Comparison of ENCODE assay signal across 5 cellular contexts in genomic region chr1:121523112-121523511, GRCh38.
A peak's percentile ranks its signal among the peaks of the same experiment; 100 is the strongest.
DNase-seq lines count a peak whose midpoint lies in the region; ATAC-seq, FAIRE-seq and TF ChIP-seq lines count a peak whose summit lies in the region.
"Not testable (repeated sequence)": the region's sequence is repeated elsewhere in the genome, so short reads cannot be mapped to it uniquely, and the experiment has no call there.

No MANE protein-coding gene starts in this region.

- H3K27me3 Mint-ChIP-seq in CD4-positive, CD25-positive, alpha-beta regulatory T cell; CD4-positive, alpha-beta T cell; neural progenitor cell (ENCODE audit: insufficient read depth, low read depth): not testable (repeated sequence)

- FAIRE-seq in HTR-8/SVneo (lab: Jason Lieb, UNC): peak; percentile 23
- not testable (repeated sequence) for FAIRE-seq in HepG2 (lab: Jason Lieb, UNC)

- not testable (repeated sequence) for H3K9ac ChIP-seq in HepG2 (ENCODE audit: insufficient read depth, low read depth, low read length); neural progenitor cell

- not testable (repeated sequence) for H3K27ac ChIP-seq in CD4-positive, CD25-positive, alpha-beta regulatory T cell (ENCODE audit: insufficient read depth, low read length, poor library complexity, severe bottlenecking); CD4-positive, alpha-beta T cell (ENCODE audit: low read depth, low read length); neural progenitor cell
- H3K27ac ChIP-seq in HepG2 (ENCODE audit: extremely low read length, insufficient read depth, low read length): peak overlapping the region; percentile 72

- not testable (repeated sequence) for H3K27me3 ChIP-seq in CD4-positive, CD25-positive, alpha-beta regulatory T cell (ENCODE audit: control insufficient read depth, insufficient read depth, low read length); CD4-positive, alpha-beta T cell (ENCODE audit: control insufficient read depth, insufficient read depth, low read length); HepG2 (ENCODE audit: control insufficient read depth in 1 of 2, insufficient read depth in 2 of 2, low read length in 2 of 2); neural progenitor cell

- in situ Hi-C loops in HepG2 (cut with HindIII; ENCODE audit: extremely low pct_ligation_motif_present, low pct_unique_long_range_greater_than_20kb): not testable (repeated sequence)

- not testable (repeated sequence) for TF ChIP-seq CTCF in CD4-positive, alpha-beta T cell (IDR thresholded peaks at IDR 0.05); HepG2 (CRISPR knock-in tag; IDR thresholded peaks at IDR 0.05); neural progenitor cell (IDR thresholded peaks at IDR 0.05)

- H4K20me1 ChIP-seq in HepG2 (ENCODE audit: insufficient read depth, low read length); neural progenitor cell (ENCODE audit: low read depth): not testable (repeated sequence)

- H3K4me3 Mint-ChIP-seq in CD4-positive, CD25-positive, alpha-beta regulatory T cell: peak overlapping the region in 1 of 4 donors; percentile 63
- H3K4me3 Mint-ChIP-seq in CD4-positive, alpha-beta T cell: peak overlapping the region; percentile 9
- not testable (repeated sequence) for H3K4me3 Mint-ChIP-seq in neural progenitor cell

- peaks cover 15% of the 10 kb centered on the region for H3K4me1 ChIP-seq in CD4-positive, CD25-positive, alpha-beta regulatory T cell (ENCODE audit: control insufficient read depth, insufficient read depth, low read length, poor library complexity, severe bottlenecking)
- H3K4me1 ChIP-seq in HepG2 (ENCODE audit: insufficient read depth, low read length): peaks cover 64% of the 10 kb centered on the region
- H3K4me1 ChIP-seq in neural progenitor cell: not testable (repeated sequence)

- intact Hi-C loops in CD4-positive, alpha-beta T cell (cut with DNase I, micrococcal nuclease): not testable (repeated sequence)
- intact Hi-C loops in HepG2 (cut with micrococcal nuclease; ENCODE audit: unreplicated experiment): loop anchor here (10.0 kb wide), 1 partner anchor 78 kb away; no protein-coding TSS in a partner anchor

- POLR2A ChIA-PET in CD4-positive, alpha-beta T cell (lab: Charles Lee): not testable (repeated sequence)
- POLR2A ChIA-PET in HepG2 (lab: Yijun Ruan, JAX): interaction anchor here (3.4 kb wide), 1 partner anchor 64 kb away, joined by 39 read pairs; no protein-coding TSS in a partner anchor

- DNase-seq in CD4-positive, CD25-positive, alpha-beta regulatory T cell; CD4-positive, alpha-beta T cell; HTR-8/SVneo (ENCODE audit: insufficient read length, low spot score); neural progenitor cell (ENCODE audit: low spot score): not testable (repeated sequence)
- DNase-seq in HepG2 (ENCODE audit: low spot score): peak; percentile 27

- H3K4me3 ChIP-seq in CD4-positive, CD25-positive, alpha-beta regulatory T cell (ENCODE audit: low read depth, low read length); HepG2 (replicated peaks in 1 of 3; ENCODE audit: insufficient read depth in 1 of 3, low read depth in 2 of 3, low read length in 3 of 3); neural progenitor cell: not testable (repeated sequence)

- TF ChIP-seq RAD21 in HepG2 (CRISPR knock-in tag; IDR thresholded peaks at IDR 0.05): not testable (repeated sequence)

- CTCF ChIA-PET in CD4-positive, alpha-beta T cell (lab: Charles Lee); HepG2 (lab: Yijun Ruan, JAX; ENCODE audit: low intra/inter-chr PET ratio, low total read pairs): not testable (repeated sequence)

- not testable (repeated sequence) for H3K79me2 ChIP-seq in HepG2 (ENCODE audit: insufficient read depth, low read length); neural progenitor cell (ENCODE audit: low read depth)

- TF ChIP-seq POLR2A in HepG2 (IDR thresholded peaks at IDR 0.05; ENCODE audit: insufficient read depth in 1 of 2, low read depth in 2 of 2, low read length in 2 of 2): not testable (repeated sequence)

- peaks cover 0 to 32% (median 25%) of the 10 kb centered on the region in 4 donors for H3K4me1 Mint-ChIP-seq in CD4-positive, CD25-positive, alpha-beta regulatory T cell
- H3K4me1 Mint-ChIP-seq in CD4-positive, alpha-beta T cell (ENCODE audit: low read depth): peaks cover 47% of the 10 kb centered on the region
- peaks cover 16% of the 10 kb centered on the region for H3K4me1 Mint-ChIP-seq in neural progenitor cell

- BruUV-seq in HepG2 (replicated peaks; lab: Mats Ljungman, UMichigan): not testable (repeated sequence)

- H3K4me2 ChIP-seq in HepG2 (ENCODE audit: low read depth, low read length); neural progenitor cell: not testable (repeated sequence)

- H3K36me3 Mint-ChIP-seq in CD4-positive, CD25-positive, alpha-beta regulatory T cell; CD4-positive, alpha-beta T cell (ENCODE audit: low read depth); neural progenitor cell: not testable (repeated sequence)

- not testable (repeated sequence) for H3K36me3 ChIP-seq in CD4-positive, CD25-positive, alpha-beta regulatory T cell (ENCODE audit: control insufficient read depth, insufficient read depth, low read length); HepG2 (replicated peaks in 1 of 2; ENCODE audit: control insufficient read depth in 1 of 2, insufficient read depth in 2 of 2, low read length in 2 of 2); neural progenitor cell

- H2AFZ ChIP-seq in HepG2 (ENCODE audit: low read length); neural progenitor cell (replicated peaks): not testable (repeated sequence)

- not testable (repeated sequence) for H3F3A ChIP-seq in neural progenitor cell (ENCODE audit: low read depth)

- 61% methylated on average over 4 of the region's 4 CpGs for WGBS in HepG2 (ENCODE audit: low lambda C conversion rate)

- H3K27ac Mint-ChIP-seq in CD4-positive, CD25-positive, alpha-beta regulatory T cell: peak overlapping the region in 2 of 3 donors; percentile 4 to 72
- H3K27ac Mint-ChIP-seq in CD4-positive, alpha-beta T cell: not testable (repeated sequence)
- H3K27ac Mint-ChIP-seq in neural progenitor cell: peak overlapping the region; percentile 50

- H3K9me3 Mint-ChIP-seq in CD4-positive, CD25-positive, alpha-beta regulatory T cell; CD4-positive, alpha-beta T cell; neural progenitor cell: not testable (repeated sequence)

- not testable (repeated sequence) for H3K9me3 ChIP-seq in CD4-positive, CD25-positive, alpha-beta regulatory T cell (ENCODE audit: control insufficient read depth in 2 of 2, low read length in 2 of 2); CD4-positive, alpha-beta T cell (ENCODE audit: control insufficient read depth, low read length); HepG2 (ENCODE audit: low read length); neural progenitor cell (ENCODE audit: low read depth)

- TF ChIP-seq EP300 in HepG2 (IDR thresholded peaks at IDR 0.05; ENCODE audit: low read depth in 2 of 2, low read length in 2 of 2); HepG2 (CRISPR knock-in tag; IDR thresholded peaks at IDR 0.05; ENCODE audit: borderline replicate concordance): not testable (repeated sequence)

- not testable (repeated sequence) for ATAC-seq in CD4-positive, CD25-positive, alpha-beta regulatory T cell (ENCODE audit: low read depth in 2 of 2); CD4-positive, alpha-beta T cell (ENCODE audit: poor library complexity); HepG2

TF ChIP-seq in HepG2, 621 proteins besides CTCF, POLR2A, EP300 and RAD21 (continues in another document):
- TF ChIP-seq HNF4A (CRISPR knock-in tag; IDR thresholded peaks at IDR 0.05) (peak; percentile 68), GATAD2A (CRISPR knock-in tag; IDR thresholded peaks at IDR 0.05) (peak; percentile 35; the same call in 1 of the 2 replicates), ZNF543 (CRISPR knock-in tag; IDR thresholded peaks at IDR 0.05) (peak; percentile 87; the same call in 1 of the 2 replicates)
- TF ChIP-seq, protein P1, sequence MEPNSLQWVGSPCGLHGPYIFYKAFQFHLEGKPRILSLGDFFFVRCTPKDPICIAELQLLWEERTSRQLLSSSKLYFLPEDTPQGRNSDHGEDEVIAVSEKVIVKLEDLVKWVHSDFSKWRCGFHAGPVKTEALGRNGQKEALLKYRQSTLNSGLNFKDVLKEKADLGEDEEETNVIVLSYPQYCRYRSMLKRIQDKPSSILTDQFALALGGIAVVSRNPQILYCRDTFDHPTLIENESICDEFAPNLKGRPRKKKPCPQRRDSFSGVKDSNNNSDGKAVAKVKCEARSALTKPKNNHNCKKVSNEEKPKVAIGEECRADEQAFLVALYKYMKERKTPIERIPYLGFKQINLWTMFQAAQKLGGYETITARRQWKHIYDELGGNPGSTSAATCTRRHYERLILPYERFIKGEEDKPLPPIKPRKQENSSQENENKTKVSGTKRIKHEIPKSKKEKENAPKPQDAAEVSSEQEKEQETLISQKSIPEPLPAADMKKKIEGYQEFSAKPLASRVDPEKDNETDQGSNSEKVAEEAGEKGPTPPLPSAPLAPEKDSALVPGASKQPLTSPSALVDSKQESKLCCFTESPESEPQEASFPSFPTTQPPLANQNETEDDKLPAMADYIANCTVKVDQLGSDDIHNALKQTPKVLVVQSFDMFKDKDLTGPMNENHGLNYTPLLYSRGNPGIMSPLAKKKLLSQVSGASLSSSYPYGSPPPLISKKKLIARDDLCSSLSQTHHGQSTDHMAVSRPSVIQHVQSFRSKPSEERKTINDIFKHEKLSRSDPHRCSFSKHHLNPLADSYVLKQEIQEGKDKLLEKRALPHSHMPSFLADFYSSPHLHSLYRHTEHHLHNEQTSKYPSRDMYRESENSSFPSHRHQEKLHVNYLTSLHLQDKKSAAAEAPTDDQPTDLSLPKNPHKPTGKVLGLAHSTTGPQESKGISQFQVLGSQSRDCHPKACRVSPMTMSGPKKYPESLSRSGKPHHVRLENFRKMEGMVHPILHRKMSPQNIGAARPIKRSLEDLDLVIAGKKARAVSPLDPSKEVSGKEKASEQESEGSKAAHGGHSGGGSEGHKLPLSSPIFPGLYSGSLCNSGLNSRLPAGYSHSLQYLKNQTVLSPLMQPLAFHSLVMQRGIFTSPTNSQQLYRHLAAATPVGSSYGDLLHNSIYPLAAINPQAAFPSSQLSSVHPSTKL (CRISPR knock-in tag; IDR thresholded peaks at IDR 0.05): peak; percentile 52
